8 cellular contexts compared by ENCODE assay signal in genomic region chr3:179852117-179852886, GRCh38.
DNase-seq lines count a peak whose midpoint lies in the region; ATAC-seq and FAIRE-seq lines count a peak whose summit lies in the region.

No MANE protein-coding gene starts in this region.

- DNase-seq in RPMI7951 (ENCODE audit: low read depth) (peak; percentile 15), iris pigment epithelial cell (ENCODE audit: low read depth) (peak; percentile 73), frontal cortex (ENCODE audit: low spot score in 2 of 2) (no peak), mesenteric fat pad (ENCODE audit: low spot score) (no peak), NCI-H187 treated with DMSO at 0.1 percent for 48 hours (lab: John Stamatoyannopoulos, UW) (no peak)
- DNase-seq in stimulated activated CD4-positive, alpha-beta T cell treated with anti-CD3 and anti-CD28 coated beads, Interleukin-12 subunit alpha, Interleukin-12 subunit beta, amount 100 ng/mL, for 4 hours, result no peak

- FAIRE-seq in frontal cortex (lab: Jason Lieb, UNC), result no peak

- ATAC-seq in GM18517 (IDR thresholded peaks at IDR 0.05; ENCODE audit: unreplicated experiment) (peak; percentile 60), HG02884 (IDR thresholded peaks at IDR 0.05; ENCODE audit: unreplicated experiment) (peak; percentile 94)

Comparison
In these comparisons a context has a peak if more than half of its experiments do, and no peak if none do; other contexts are left out.
1. DNase-seq: peak in RPMI7951 (single experiment) and iris pigment epithelial cell (single experiment); none in frontal cortex (0 of 2), mesenteric fat pad (single experiment), NCI-H187 treated with DMSO at 0.1 percent for 48 hours (single experiment) and stimulated activated CD4-positive, alpha-beta T cell treated with anti-CD3 and anti-CD28 coated beads, Interleukin-12 subunit alpha, Interleukin-12 subunit beta, amount 100 ng/mL, for 4 hours (single experiment).